9 cellular contexts compared by ENCODE assay signal in genomic region chr16:276360-277077, GRCh38. TPM values are rescaled to one million over a fixed set of nuclear protein-coding genes. Genes with fewer than 3 reads are reported as not detected.
DNase-seq lines count a peak whose midpoint lies in the region; FAIRE-seq and TF ChIP-seq lines count a peak whose summit lies in the region.
"Had no signal": no experiment of that assay in that cellular context is flagged by ENCODE, and none has a peak within 500 bp of the region (broad histone marks: within the 10 kb centered on the region; RNA-seq: fewer than 3 reads in every experiment).

No MANE protein-coding gene starts in this region.

- H3K79me2 ChIP-seq in osteoblast (ENCODE audit: insufficient read depth, low read length), result no peaks in the 10 kb centered on the region

- FAIRE-seq in RCC 7860 (lab: Jason Lieb, UNC), result no peak

- H3K9me3 Mint-ChIP-seq in endodermal cell, result no peaks in the 10 kb centered on the region

- H3K27ac Mint-ChIP-seq in endodermal cell, result no peak overlapping the region

- H3K36me3 ChIP-seq in endodermal cell (ENCODE audit: control insufficient read depth, insufficient read depth, low read length) (no peaks in the 10 kb centered on the region), osteoblast (ENCODE audit: insufficient read depth, low read length) (no peaks in the 10 kb centered on the region)

- H3K9ac ChIP-seq in endodermal cell (ENCODE audit: extremely low read depth, low read length, poor library complexity, severe bottlenecking), result no peak overlapping the region

- no peaks in the 10 kb centered on the region for H3K4me1 ChIP-seq in endodermal cell (ENCODE audit: control insufficient read depth, insufficient read depth, low read length)
- H3K4me1 ChIP-seq in osteoblast (ENCODE audit: insufficient read depth, low read length), result no peaks in the 10 kb centered on the region

- H3K27me3 ChIP-seq in endodermal cell (ENCODE audit: control insufficient read depth, insufficient read depth, low read length, poor library complexity, severe bottlenecking), result peaks cover 27% of the 10 kb centered on the region
- H3K27me3 ChIP-seq in osteoblast (ENCODE audit: insufficient read depth, low read length), result peaks cover 34% of the 10 kb centered on the region

- 80 to 92% methylated on average over 16 to 22 of the region's 22 CpGs for WGBS in endodermal cell (ENCODE audit: insufficient coverage in 1 of 2, insufficient read length in 1 of 2), 2 experiments

- no peaks in the 10 kb centered on the region for H3K36me3 Mint-ChIP-seq in endodermal cell (ENCODE audit: low read depth)

- H3K4me1 Mint-ChIP-seq in endodermal cell, result no peaks in the 10 kb centered on the region

- no peak for TF ChIP-seq CTCF in endodermal cell (conservative IDR thresholded peaks at IDR 0.05)
- TF ChIP-seq CTCF in osteoblast (IDR thresholded peaks at IDR 0.05; ENCODE audit: extremely low read depth, low read depth, low read length), result no peak

- peak overlapping the region; percentile 52 for H3K4me3 Mint-ChIP-seq in endodermal cell

- no peak overlapping the region for H3K4me2 ChIP-seq in osteoblast (ENCODE audit: insufficient read depth, low read length)

- H3K27me3 Mint-ChIP-seq in endodermal cell (ENCODE audit: insufficient read depth), result peaks cover 29% of the 10 kb centered on the region

- H4K20me1 ChIP-seq in osteoblast (ENCODE audit: insufficient read depth, low read length), result no peaks in the 10 kb centered on the region

- H3K27ac ChIP-seq in endodermal cell (ENCODE audit: low read depth, low read length) (no peak overlapping the region), osteoblast (ENCODE audit: low read depth, low read length) (no peak overlapping the region)

- peak; percentile 13 for DNase-seq in RPMI7951 (ENCODE audit: low read depth)
- no peak for DNase-seq in endodermal cell
- peak; percentile 88 for DNase-seq in osteoblast (ENCODE audit: insufficient read length, low spot score, missing footprints)
- DNase-seq in stimulated activated naive CD4-positive, alpha-beta T cell treated with Interleukin-2 at 50 U/mL for 16 hours (lab: John Stamatoyannopoulos, UW), result no peak
- no peak for DNase-seq in stimulated activated CD4-positive, alpha-beta T cell treated with anti-CD3 and anti-CD28 coated beads, Interleukin-12 subunit alpha, Interleukin-12 subunit beta, amount 100 ng/mL, for 4 hours
- no peak for DNase-seq in RCC 7860 (ENCODE audit: low spot score)
- DNase-seq: DMS79, NCI-H774 had no signal

- H3K9me3 ChIP-seq in endodermal cell (ENCODE audit: control insufficient read depth, low read length) (no peaks in the 10 kb centered on the region), osteoblast (ENCODE audit: low read depth, low read length) (no peaks in the 10 kb centered on the region)

- no peak overlapping the region for H2AFZ ChIP-seq in osteoblast (ENCODE audit: low read length)

- H3K4me3 ChIP-seq in endodermal cell (ENCODE audit: low read length) (no peak overlapping the region), osteoblast (ENCODE audit: insufficient read depth, low read length) (no peak overlapping the region)

RNA-seq across cellular contexts. Expression of gene RGS11, which starts 0.8 kb away (rescaled TPM):
- total RNA-seq in RPMI7951 (2014; rRNA removed; shearing (Covaris generic)), result not detected in 2 replicates
- total RNA-seq in endodermal cell, result 1 to 10 TPM; 2.0 to 7.8 TPM
- polyA plus RNA-seq in endodermal cell (2013, experiment 1 of 2), result 3.0 TPM
- polyA plus RNA-seq in endodermal cell (2013, experiment 2 of 2), result 1.5 TPM
- 0.36 and 0.59 TPM in 2 replicates for total RNA-seq in osteoblast

RNA-seq across cellular contexts. Expression of gene ARHGDIG, which starts 3.9 kb away (rescaled TPM):
- total RNA-seq in RPMI7951 (2014; rRNA removed; shearing (Covaris generic)), result not detected in 2 replicates
- total RNA-seq in endodermal cell, result 10 to 100 TPM in 1 of 2 donors, 1 to 10 TPM in 1; 6.8 to 19.2 TPM
- 4.6 TPM for polyA plus RNA-seq in endodermal cell (2013, experiment 1 of 2)
- polyA plus RNA-seq in endodermal cell (2013, experiment 2 of 2), result 3.8 TPM
- total RNA-seq in osteoblast, result not detected in 2 replicates
- total RNA-seq: LHCN-M2 had no signal

RNA-seq across cellular contexts. Expression of gene PDIA2, which starts 6.4 kb away (rescaled TPM):
- 0.84 TPM in 1 of 2 replicates, not detected in the other for total RNA-seq in RPMI7951 (2014; rRNA removed; shearing (Covaris generic))
- total RNA-seq in endodermal cell (1 to 10 TPM; 2.9 to 9.9 TPM), osteoblast (not detected in 2 replicates)
- 3.8 TPM for polyA plus RNA-seq in endodermal cell (2013, experiment 1 of 2)
- 2.4 TPM for polyA plus RNA-seq in endodermal cell (2013, experiment 2 of 2)

RNA-seq across cellular contexts. Expression of gene FAM234A, which starts 41.9 kb away (rescaled TPM):
- total RNA-seq in RPMI7951 (2014; rRNA removed; shearing (Covaris generic)), result 38.1 and 76.0 TPM in 2 replicates
- total RNA-seq in endodermal cell, result 100 to 1,000 TPM; 123 to 130 TPM
- polyA plus RNA-seq in endodermal cell (2013, experiment 1 of 2), result 85.6 TPM
- polyA plus RNA-seq in endodermal cell (2013, experiment 2 of 2), result 78.2 TPM
- total RNA-seq in osteoblast, result 86.0 and 113 TPM in 2 replicates

RNA-seq across cellular contexts. Expression of gene LUC7L, which starts 47.3 kb away (rescaled TPM):
- 16.8 and 17.2 TPM in 2 replicates for total RNA-seq in RPMI7951 (2014; rRNA removed; shearing (Covaris generic))
- total RNA-seq in endodermal cell (100 to 1,000 TPM; 130 to 151 TPM), osteoblast (44.8 and 46.0 TPM in 2 replicates)
- polyA plus RNA-seq in endodermal cell (2013, experiment 1 of 2), result 177 TPM
- polyA plus RNA-seq in endodermal cell (2013, experiment 2 of 2), result 162 TPM

Comparison
In these comparisons a context has a peak if more than half of its experiments do, and no peak if none do; other contexts are left out.
1. DNase-seq: peak in RPMI7951 (single experiment) and osteoblast (single experiment); none in endodermal cell (single experiment), stimulated activated naive CD4-positive, alpha-beta T cell treated with Interleukin-2 at 50 U/mL for 16 hours (single experiment), stimulated activated CD4-positive, alpha-beta T cell treated with anti-CD3 and anti-CD28 coated beads, Interleukin-12 subunit alpha, Interleukin-12 subunit beta, amount 100 ng/mL, for 4 hours (single experiment) and RCC 7860 (single experiment).